In the genomic region with DNA sequence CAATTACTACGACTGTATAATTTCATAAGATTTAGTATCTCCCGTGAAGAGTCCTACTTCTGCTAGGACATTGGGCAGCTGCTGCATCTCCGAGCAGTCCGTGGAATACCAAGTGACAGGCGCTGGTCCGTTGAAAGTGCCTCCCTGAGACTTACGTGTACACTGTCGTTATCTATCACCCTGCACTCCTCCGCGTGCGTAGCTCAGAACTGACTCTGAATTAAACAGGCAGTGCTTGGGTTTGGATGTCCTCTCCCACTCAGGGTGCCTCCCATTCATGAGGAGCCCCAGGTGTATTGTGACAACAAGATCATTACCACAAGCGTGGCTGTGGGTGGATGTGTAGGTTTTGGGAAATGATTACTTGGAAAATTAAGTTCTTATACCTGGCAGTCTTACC, we compare ENCODE assay signal across 29 cellular contexts.
"Had no signal": no experiment of that assay in that cellular context is flagged by ENCODE, and none has a peak within 500 bp of the region (broad histone marks: within the 10 kb centered on the region; RNA-seq: fewer than 3 reads in every experiment).

No MANE protein-coding gene starts in this region.

- H3K27me3 ChIP-seq: brain microvascular endothelial cell had no signal

- H3K9me3 Mint-ChIP-seq: activated CD4-positive, alpha-beta memory T cell treated with anti-CD3 and anti-CD28 coated beads, Interleukin-2, amount 10 ng/mL, durations not matched to agents 7 days and 5 days; activated naive CD4-positive, alpha-beta T cell treated with anti-CD3 and anti-CD28 coated beads, Interleukin-2, amount 10 ng/mL, durations not matched to agents 7 days and 5 days; activated naive CD8-positive, alpha-beta T cell treated with anti-CD3 and anti-CD28 coated beads for 36 hours; activated T-cell treated with anti-CD3 and anti-CD28 coated beads, Interleukin-2, amount 50 U/mL, for 72 hours; activated T-helper 2 cell treated with anti-CD3 and anti-CD28 coated beads, Interferon-gamma antibody, Interleukin-2, Interleukin-4, amounts not matched to agents 10 μg/mL and 5 μg/mL and 100 μg/mL, durations not matched to agents 14 hours and 24 hours and 36 hours; T-cell had no signal

- ATAC-seq: activated CD4-positive, alpha-beta T cell treated with anti-CD3 and anti-CD28 coated beads for 36 hours; activated T-cell treated with anti-CD3 and anti-CD28 coated beads, Interleukin-2, amount 50 U/mL, for 72 hours; Panc1; Right ventricle myocardium inferior; T-cell had no signal

- H3K4me3 ChIP-seq: SK-N-MC had no signal

- H3K27ac Mint-ChIP-seq: activated CD4-positive, alpha-beta memory T cell treated with anti-CD3 and anti-CD28 coated beads, Interleukin-2, amount 10 ng/mL, durations not matched to agents 7 days and 5 days; activated CD4-positive, alpha-beta T cell treated with anti-CD3 and anti-CD28 coated beads for 36 hours; activated naive CD4-positive, alpha-beta T cell treated with anti-CD3 and anti-CD28 coated beads, Interleukin-2, amount 10 ng/mL, durations not matched to agents 7 days and 5 days; activated naive CD8-positive, alpha-beta T cell treated with anti-CD3 and anti-CD28 coated beads for 36 hours; activated T-cell treated with anti-CD3 and anti-CD28 coated beads, Interleukin-2, amount 50 U/mL, for 72 hours; activated T-helper 2 cell treated with anti-CD3 and anti-CD28 coated beads, Interferon-gamma antibody, Interleukin-2, Interleukin-4, amounts not matched to agents 10 μg/mL and 5 μg/mL and 100 μg/mL, durations not matched to agents 14 hours and 24 hours and 36 hours; T-cell had no signal

- DNase-seq: activated CD4-positive, alpha-beta memory T cell treated with anti-CD3 and anti-CD28 coated beads, Interleukin-2, amount 10 ng/mL, durations not matched to agents 7 days and 5 days; activated CD4-positive, alpha-beta T cell treated with anti-CD3 and anti-CD28 coated beads for 36 hours; activated CD4-positive, alpha-beta T cell treated with anti-CD3 and anti-CD28 coated beads, Interleukin-2, amount 50 U/mL, for 1 hour; activated gamma-delta T cell treated with Interleukin-2 at 50 U/mL for 16 hours; activated naive CD4-positive, alpha-beta T cell treated with anti-CD3 and anti-CD28 coated beads, Interleukin-2, amount 10 ng/mL, durations not matched to agents 7 days and 5 days; activated naive CD8-positive, alpha-beta T cell treated with anti-CD3 and anti-CD28 coated beads for 36 hours; activated T-cell treated with anti-CD3 and anti-CD28 coated beads, Interleukin-2, amount 50 U/mL, for 72 hours; brain microvascular endothelial cell; Kasumi-1; KBM-7; NCI-H1105 treated with DMSO at 0.1 percent for 48 hours; NCI-H146; NCI-H187 treated with DMSO at 0.1 percent for 48 hours; NCI-H2081 treated with DMSO at 0.1 percent for 48 hours; NCI-H2171 treated with DMSO at 0.1 percent for 48 hours; NCI-H510A treated with DMSO at 0.1 percent for 48 hours; NCI-H69; NK-92 treated with Interleukin-12 subunit alpha and Interleukin-12 subunit beta, amount 100 ng/mL, for 24 hours; OCI-M1; RPMI8226; T-cell; T-helper 2 cell; T1000 had no signal

- H3K36me3 ChIP-seq: brain microvascular endothelial cell had no signal

- H3K27me3 Mint-ChIP-seq: activated CD4-positive, alpha-beta T cell treated with anti-CD3 and anti-CD28 coated beads for 36 hours; activated naive CD8-positive, alpha-beta T cell treated with anti-CD3 and anti-CD28 coated beads for 36 hours; T-cell had no signal

- H3K4me1 Mint-ChIP-seq: activated CD4-positive, alpha-beta memory T cell treated with anti-CD3 and anti-CD28 coated beads, Interleukin-2, amount 10 ng/mL, durations not matched to agents 7 days and 5 days; activated naive CD4-positive, alpha-beta T cell treated with anti-CD3 and anti-CD28 coated beads, Interleukin-2, amount 10 ng/mL, durations not matched to agents 7 days and 5 days had no signal

- H3K4me3 Mint-ChIP-seq: activated CD4-positive, alpha-beta memory T cell treated with anti-CD3 and anti-CD28 coated beads, Interleukin-2, amount 10 ng/mL, durations not matched to agents 7 days and 5 days; activated CD4-positive, alpha-beta T cell treated with anti-CD3 and anti-CD28 coated beads for 36 hours; activated naive CD4-positive, alpha-beta T cell treated with anti-CD3 and anti-CD28 coated beads, Interleukin-2, amount 10 ng/mL, durations not matched to agents 7 days and 5 days; activated naive CD8-positive, alpha-beta T cell treated with anti-CD3 and anti-CD28 coated beads for 36 hours; activated T-cell treated with anti-CD3 and anti-CD28 coated beads, Interleukin-2, amount 50 U/mL, for 72 hours; T-cell had no signal

- FAIRE-seq: TTC549 had no signal

- H3K27ac ChIP-seq: brain microvascular endothelial cell, SK-N-MC, VCaP had no signal
